ENCODE assay signal across 14 cellular contexts in the genomic region with DNA sequence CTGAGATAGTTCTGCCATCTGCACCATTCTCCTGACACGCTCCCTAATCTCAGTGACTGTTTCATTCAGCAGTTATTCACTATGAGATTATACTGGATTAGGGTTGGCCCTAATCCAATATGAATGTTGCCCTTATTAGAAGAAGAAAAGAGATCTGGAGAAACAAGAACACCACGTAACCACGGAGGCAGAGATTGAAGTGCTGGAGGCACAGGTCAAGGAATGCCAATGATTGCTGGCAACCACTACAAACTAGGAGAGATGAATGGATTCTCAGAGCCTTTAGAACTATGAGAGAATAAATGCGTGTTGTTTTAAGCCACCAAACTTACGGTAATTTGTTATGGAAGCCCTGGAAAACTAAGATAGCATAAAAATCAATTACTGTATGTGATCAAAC.
"Had no signal": no experiment of that assay in that cellular context is flagged by ENCODE, and none has a peak within 500 bp of the region (broad histone marks: within the 10 kb centered on the region; RNA-seq: fewer than 3 reads in every experiment).

No MANE protein-coding gene starts in this region.

- H3K9me3 Mint-ChIP-seq: activated CD4-positive, alpha-beta memory T cell treated with anti-CD3 and anti-CD28 coated beads, Interleukin-2, amount 10 ng/mL, durations not matched to agents 7 days and 5 days; activated naive CD8-positive, alpha-beta T cell treated with anti-CD3 and anti-CD28 coated beads, Interleukin-2, amount 10 ng/mL, durations not matched to agents 7 days and 5 days; natural killer cell treated with Interleukin-12 subunit alpha and Interleukin-12 subunit beta and Interleukin-15 and Interleukin-18, amount 100 ng/mL, for 72 hours had no signal

- H3K36me3 Mint-ChIP-seq: natural killer cell treated with Interleukin-12 subunit alpha and Interleukin-12 subunit beta and Interleukin-15 and Interleukin-18, amount 100 ng/mL, for 72 hours had no signal

- H3K4me3 Mint-ChIP-seq: activated CD4-positive, alpha-beta memory T cell treated with anti-CD3 and anti-CD28 coated beads, Interleukin-2, amount 10 ng/mL, durations not matched to agents 7 days and 5 days; activated naive CD8-positive, alpha-beta T cell treated with anti-CD3 and anti-CD28 coated beads, Interleukin-2, amount 10 ng/mL, durations not matched to agents 7 days and 5 days; natural killer cell treated with Interleukin-12 subunit alpha and Interleukin-12 subunit beta and Interleukin-15 and Interleukin-18, amount 100 ng/mL, for 72 hours had no signal

- DNase-seq: activated CD4-positive, alpha-beta memory T cell treated with anti-CD3 and anti-CD28 coated beads, Interleukin-2, amount 10 ng/mL, durations not matched to agents 7 days and 5 days; activated gamma-delta T cell; activated naive CD8-positive, alpha-beta T cell treated with anti-CD3 and anti-CD28 coated beads, Interleukin-2, amount 10 ng/mL, durations not matched to agents 7 days and 5 days; activated T-cell treated with anti-CD3 and anti-CD28 coated beads, Interleukin-2, amount 50 U/mL, for 48 hours; aorta; foreskin keratinocyte; mesendoderm; occipital lobe; stimulated activated CD4-positive, alpha-beta T cell treated with anti-CD3 and anti-CD28 coated beads, Interleukin-4, amount 100 ng/mL, for 24 hours; stimulated activated naive CD4-positive, alpha-beta T cell treated with Interleukin-2 at 50 U/mL for 16 hours; substantia nigra had no signal

- H3K36me3 ChIP-seq: esophagus muscularis mucosa, right atrium auricular region had no signal

- ATAC-seq: foreskin keratinocyte; natural killer cell treated with Interleukin-12 subunit alpha and Interleukin-12 subunit beta and Interleukin-15 and Interleukin-18, amount 100 ng/mL, for 72 hours had no signal

- H3K27me3 ChIP-seq: esophagus muscularis mucosa, foreskin keratinocyte, right atrium auricular region had no signal

- H3K27me3 Mint-ChIP-seq: activated CD4-positive, alpha-beta memory T cell treated with anti-CD3 and anti-CD28 coated beads, Interleukin-2, amount 10 ng/mL, durations not matched to agents 7 days and 5 days; activated naive CD8-positive, alpha-beta T cell treated with anti-CD3 and anti-CD28 coated beads, Interleukin-2, amount 10 ng/mL, durations not matched to agents 7 days and 5 days; natural killer cell treated with Interleukin-12 subunit alpha and Interleukin-12 subunit beta and Interleukin-15 and Interleukin-18, amount 100 ng/mL, for 72 hours had no signal

- H3K27ac ChIP-seq: esophagus muscularis mucosa, foreskin keratinocyte had no signal

- H3K27ac Mint-ChIP-seq: activated CD4-positive, alpha-beta memory T cell treated with anti-CD3 and anti-CD28 coated beads, Interleukin-2, amount 10 ng/mL, durations not matched to agents 7 days and 5 days; activated naive CD8-positive, alpha-beta T cell treated with anti-CD3 and anti-CD28 coated beads, Interleukin-2, amount 10 ng/mL, durations not matched to agents 7 days and 5 days; natural killer cell treated with Interleukin-12 subunit alpha and Interleukin-12 subunit beta and Interleukin-15 and Interleukin-18, amount 100 ng/mL, for 72 hours had no signal

- H3K9me3 ChIP-seq: esophagus muscularis mucosa, right atrium auricular region had no signal

- H3K4me3 ChIP-seq: esophagus muscularis mucosa, right atrium auricular region had no signal
